11 cellular contexts compared by ENCODE assay signal in the genomic region with DNA sequence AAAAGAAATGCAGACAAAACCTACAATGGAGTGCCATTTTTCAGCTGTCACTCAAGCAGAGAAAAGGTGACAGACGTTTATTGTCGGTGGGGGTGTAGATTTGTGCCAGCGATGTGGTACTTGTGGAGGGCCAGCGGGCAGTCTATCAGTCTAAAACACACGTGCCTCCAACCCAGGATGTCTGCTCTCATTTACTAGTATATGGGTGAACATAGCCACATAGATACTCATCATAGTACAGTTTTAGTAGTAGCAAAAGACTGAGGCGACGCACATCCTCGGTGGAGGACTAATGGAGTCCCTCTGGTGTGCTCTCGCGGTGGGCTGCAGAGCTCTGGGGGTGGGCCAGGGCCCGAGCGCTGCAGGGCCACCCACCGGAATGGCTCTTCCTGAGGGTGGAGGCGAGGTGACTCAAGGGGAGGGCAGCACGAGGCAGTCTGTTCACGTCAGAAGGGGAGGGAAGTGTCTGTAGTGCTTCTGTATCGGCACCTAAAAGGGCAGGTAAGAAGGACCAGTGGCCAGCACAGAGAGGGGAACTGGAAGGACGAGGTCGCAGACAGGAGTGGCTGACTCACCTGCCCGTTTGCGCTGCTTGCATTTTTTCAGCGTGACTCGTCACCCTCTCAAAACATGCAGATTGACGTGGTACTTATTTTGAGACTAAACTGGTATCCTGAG. TPM values are rescaled to one million over a fixed set of nuclear protein-coding genes. Genes with fewer than 3 reads are reported as not detected.
A peak's percentile ranks its signal among the peaks of the same experiment; 100 is the strongest.
DNase-seq lines count a peak whose midpoint lies in the region; ATAC-seq, FAIRE-seq and TF ChIP-seq lines count a peak whose summit lies in the region.
"Had no signal": no experiment of that assay in that cellular context is flagged by ENCODE, and none has a peak within 500 bp of the region (broad histone marks: within the 10 kb centered on the region; RNA-seq: fewer than 3 reads in every experiment).

No MANE protein-coding gene starts in this region.

- 0 out of 2 replicates have a peak overlapping the region, but pooled peaks have one; percentile 5 for H3K9ac ChIP-seq in HUES64 (ENCODE audit: low read depth, low read length)

- no peak for ATAC-seq in GM18502 (IDR thresholded peaks at IDR 0.05; ENCODE audit: poor library complexity, unreplicated experiment)
- ATAC-seq: mucosa of descending colon had no signal

- H3K27me3 ChIP-seq in HUES64 (ENCODE audit: insufficient read depth, low read length): no peaks in the 10 kb centered on the region
- no peaks in the 10 kb centered on the region for H3K27me3 ChIP-seq in bronchial epithelial cell (ENCODE audit: control insufficient read depth, insufficient read depth, low read length)
- no peaks in the 10 kb centered on the region for H3K27me3 ChIP-seq in layer of hippocampus (ENCODE audit: control insufficient read depth, insufficient read depth, low read length)
- H3K27me3 ChIP-seq: transverse colon had no signal

- in situ Hi-C loops in ACHN (cut with HindIII; ENCODE audit: low pct_ligation_motif_present, low pct_unique_long_range_greater_than_20kb, low sequenced_read_pairs): no loop called here

- peaks cover 82% of the 10 kb centered on the region for H3K36me3 ChIP-seq in HUES64 (ENCODE audit: insufficient read depth, low read length)
- peaks cover 24% of the 10 kb centered on the region for H3K36me3 ChIP-seq in bronchial epithelial cell (ENCODE audit: control insufficient read depth, insufficient read depth, low read length)

- WGBS in HUES64: 69% methylated on average over 23 of the region's 24 CpGs

- H3K4me1 ChIP-seq in HUES64 (ENCODE audit: insufficient read depth, low read length): peaks cover 17% of the 10 kb centered on the region
- H3K4me1 ChIP-seq: transverse colon had no signal

- no peak overlapping the region for H3K4me3 ChIP-seq in HUES64 (ENCODE audit: low read length)
- H3K4me3 ChIP-seq in bronchial epithelial cell (ENCODE audit: low read depth, low read length): no peak overlapping the region
- H3K4me3 ChIP-seq: mucosa of descending colon, transverse colon had no signal

- H3K9me3 ChIP-seq in HUES64 (ENCODE audit: insufficient read depth, low read depth, low read length): peaks cover 5% of the 10 kb centered on the region; the same call in 1 of the 2 replicates
- H3K9me3 ChIP-seq: mucosa of descending colon, transverse colon had no signal

- no peak for TF ChIP-seq CTCF in bronchial epithelial cell (IDR thresholded peaks at IDR 0.05; ENCODE audit: insufficient read depth, low read length, severe bottlenecking)
- no peak for TF ChIP-seq CTCF in GM20000 (IDR thresholded peaks at IDR 0.05; ENCODE audit: extremely low read depth, missing control alignments)

- peak; percentile 90 for DNase-seq in ACHN
- DNase-seq in bronchial epithelial cell (ENCODE audit: low read depth): peak; percentile 98
- no peak for DNase-seq in NCI-H1930 (lab: John Stamatoyannopoulos, UW)
- DNase-seq in NCI-H1105 treated with DMSO at 0.1 percent for 48 hours (lab: John Stamatoyannopoulos, UW): no peak
- no peak for DNase-seq in GM20000 (ENCODE audit: low spot score)
- DNase-seq: stimulated activated CD4-positive, alpha-beta T cell treated with anti-CD3 and anti-CD28 coated beads, Interleukin-1b, Interleukin-23, amount 100 ng/mL, for 48 hours; transverse colon had no signal

- FAIRE-seq in bronchial epithelial cell (lab: Jason Lieb, UNC): peak; percentile 90

- H3K27ac ChIP-seq in HUES64 (ENCODE audit: low read depth, low read length) (peak overlapping the region; percentile 6), layer of hippocampus (ENCODE audit: low read depth, low read length) (peak overlapping the region; percentile 55)
- H3K27ac ChIP-seq: transverse colon had no signal

RNA-seq across cellular contexts. Expression of gene SFSWAP, which starts 26.1 kb away (rescaled TPM):
- 28.8 TPM for polyA plus RNA-seq in HUES64 (2013, experiment 1 of 2)
- polyA plus RNA-seq in HUES64 (2013, experiment 2 of 2): 30.1 TPM
- 18.2 and 20.9 TPM in 2 replicates for total RNA-seq in bronchial epithelial cell

Comparison
In these comparisons a context has a peak if more than half of its experiments do, and no peak if none do; other contexts are left out.
1. DNase-seq: peak in ACHN (single experiment) and bronchial epithelial cell (single experiment); none in NCI-H1930 (0 of 2), NCI-H1105 treated with DMSO at 0.1 percent for 48 hours (single experiment) and GM20000 (single experiment).